Comparison of ENCODE assay signal across 1 cellular context in genomic region chr17:43020789-43021738, GRCh38.
A peak's percentile ranks its signal among the peaks of the same experiment; 100 is the strongest.
TF ChIP-seq lines count a peak whose summit lies in the region.

No MANE protein-coding gene starts in this region.

TF ChIP-seq in K562, 482 proteins besides CTCF, POLR2A, EP300 and RAD21 (continued from another document and continues in another):
- TF ChIP-seq ZBTB40 (IDR thresholded peaks at IDR 0.05) (peak; percentile 27; the same call in 1 of the 2 replicates), ZBTB40 (CRISPR knock-in tag; IDR thresholded peaks at IDR 0.05) (no peak), ZNF197 (CRISPR knock-in tag; IDR thresholded peaks at IDR 0.05; ENCODE audit: low read depth) (no peak), MXD1 (CRISPR knock-in tag; IDR thresholded peaks at IDR 0.05; ENCODE audit: borderline replicate concordance, poor library complexity, severe bottlenecking) (no peak), SIN3B (IDR thresholded peaks at IDR 0.05; ENCODE audit: low read depth) (no peak), SPI1 (IDR thresholded peaks at IDR 0.05; ENCODE audit: borderline replicate concordance, low read depth, low read length) (no peak), SETDB1 (IDR thresholded peaks at IDR 0.05; ENCODE audit: low read length) (no peak), ZNF444 (CRISPR knock-in tag; IDR thresholded peaks at IDR 0.05) (no peak), HDAC8 (tag; IDR thresholded peaks at IDR 0.05) (no peak), BRCA1 (IDR thresholded peaks at IDR 0.05) (no peak), BRCA1 (CRISPR knock-in tag; IDR thresholded peaks at IDR 0.05) (no peak), ZNF212 (CRISPR knock-in tag; IDR thresholded peaks at IDR 0.05) (no peak), DPF2 (IDR thresholded peaks at IDR 0.05) (peak; percentile 92), REST (CRISPR knock-in tag; IDR thresholded peaks at IDR 0.05; ENCODE audit: low read depth) (no peak), CSDE1 (IDR thresholded peaks at IDR 0.05) (no peak), MTA1 (IDR thresholded peaks at IDR 0.05; ENCODE audit: borderline replicate concordance) (peak; percentile 81), RFX5 (IDR thresholded peaks at IDR 0.05; ENCODE audit: low read depth, low read length) (no peak), NFATC3 (IDR thresholded peaks at IDR 0.05) (no peak), NRF1 (conservative IDR thresholded peaks at IDR 0.05 in 1 of 2, IDR thresholded peaks at IDR 0.05 in 1 of 2) (no peak), E2F3 (CRISPR knock-in tag; IDR thresholded peaks at IDR 0.05) (peak; percentile 58; the same call in 1 of the 2 replicates), NR2F6 (CRISPR knock-in tag; IDR thresholded peaks at IDR 0.05) (no peak), ZNF239 (CRISPR knock-in tag; IDR thresholded peaks at IDR 0.05) (no peak), RFX7 (CRISPR knock-in tag; IDR thresholded peaks at IDR 0.05) (no peak), RCOR1 (IDR thresholded peaks at IDR 0.05; ENCODE audit: borderline replicate concordance in 1 of 2, low read depth in 2 of 2, low read length in 2 of 2) (peak; percentile 69 to 98; a peak in 3 of 4 replicates), ZNF133 (CRISPR knock-in tag; IDR thresholded peaks at IDR 0.05) (no peak), HDAC3 (IDR thresholded peaks at IDR 0.05; ENCODE audit: borderline replicate concordance, partially characterized antibody) (peak; percentile 73), OTX1 (CRISPR knock-in tag; IDR thresholded peaks at IDR 0.05) (peak; percentile 47; the same call in 1 of the 2 replicates), JUN (IDR thresholded peaks at IDR 0.05; ENCODE audit: borderline replicate concordance, low read depth, low read length) (peak; percentile 94), JUN (CRISPR knock-in tag; IDR thresholded peaks at IDR 0.05; ENCODE audit: borderline replicate concordance) (no peak), JUND (IDR thresholded peaks at IDR 0.05; ENCODE audit: borderline replicate concordance, low read depth, low read length) (peak; percentile 97), JUND (tag; IDR thresholded peaks at IDR 0.05; ENCODE audit: borderline replicate concordance, low read depth, low read length) (peak; percentile 95; the same call in 2 of the 3 replicates)
- TF ChIP-seq, protein P1, sequence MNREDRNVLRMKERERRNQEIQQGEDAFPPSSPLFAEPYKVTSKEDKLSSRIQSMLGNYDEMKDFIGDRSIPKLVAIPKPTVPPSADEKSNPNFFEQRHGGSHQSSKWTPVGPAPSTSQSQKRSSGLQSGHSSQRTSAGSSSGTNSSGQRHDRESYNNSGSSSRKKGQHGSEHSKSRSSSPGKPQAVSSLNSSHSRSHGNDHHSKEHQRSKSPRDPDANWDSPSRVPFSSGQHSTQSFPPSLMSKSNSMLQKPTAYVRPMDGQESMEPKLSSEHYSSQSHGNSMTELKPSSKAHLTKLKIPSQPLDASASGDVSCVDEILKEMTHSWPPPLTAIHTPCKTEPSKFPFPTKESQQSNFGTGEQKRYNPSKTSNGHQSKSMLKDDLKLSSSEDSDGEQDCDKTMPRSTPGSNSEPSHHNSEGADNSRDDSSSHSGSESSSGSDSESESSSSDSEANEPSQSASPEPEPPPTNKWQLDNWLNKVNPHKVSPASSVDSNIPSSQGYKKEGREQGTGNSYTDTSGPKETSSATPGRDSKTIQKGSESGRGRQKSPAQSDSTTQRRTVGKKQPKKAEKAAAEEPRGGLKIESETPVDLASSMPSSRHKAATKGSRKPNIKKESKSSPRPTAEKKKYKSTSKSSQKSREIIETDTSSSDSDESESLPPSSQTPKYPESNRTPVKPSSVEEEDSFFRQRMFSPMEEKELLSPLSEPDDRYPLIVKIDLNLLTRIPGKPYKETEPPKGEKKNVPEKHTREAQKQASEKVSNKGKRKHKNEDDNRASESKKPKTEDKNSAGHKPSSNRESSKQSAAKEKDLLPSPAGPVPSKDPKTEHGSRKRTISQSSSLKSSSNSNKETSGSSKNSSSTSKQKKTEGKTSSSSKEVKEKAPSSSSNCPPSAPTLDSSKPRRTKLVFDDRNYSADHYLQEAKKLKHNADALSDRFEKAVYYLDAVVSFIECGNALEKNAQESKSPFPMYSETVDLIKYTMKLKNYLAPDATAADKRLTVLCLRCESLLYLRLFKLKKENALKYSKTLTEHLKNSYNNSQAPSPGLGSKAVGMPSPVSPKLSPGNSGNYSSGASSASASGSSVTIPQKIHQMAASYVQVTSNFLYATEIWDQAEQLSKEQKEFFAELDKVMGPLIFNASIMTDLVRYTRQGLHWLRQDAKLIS (CRISPR knock-in tag; IDR thresholded peaks at IDR 0.05), result peak; percentile 12; the same call in 1 of the 2 replicates
- TF ChIP-seq, protein P2, sequence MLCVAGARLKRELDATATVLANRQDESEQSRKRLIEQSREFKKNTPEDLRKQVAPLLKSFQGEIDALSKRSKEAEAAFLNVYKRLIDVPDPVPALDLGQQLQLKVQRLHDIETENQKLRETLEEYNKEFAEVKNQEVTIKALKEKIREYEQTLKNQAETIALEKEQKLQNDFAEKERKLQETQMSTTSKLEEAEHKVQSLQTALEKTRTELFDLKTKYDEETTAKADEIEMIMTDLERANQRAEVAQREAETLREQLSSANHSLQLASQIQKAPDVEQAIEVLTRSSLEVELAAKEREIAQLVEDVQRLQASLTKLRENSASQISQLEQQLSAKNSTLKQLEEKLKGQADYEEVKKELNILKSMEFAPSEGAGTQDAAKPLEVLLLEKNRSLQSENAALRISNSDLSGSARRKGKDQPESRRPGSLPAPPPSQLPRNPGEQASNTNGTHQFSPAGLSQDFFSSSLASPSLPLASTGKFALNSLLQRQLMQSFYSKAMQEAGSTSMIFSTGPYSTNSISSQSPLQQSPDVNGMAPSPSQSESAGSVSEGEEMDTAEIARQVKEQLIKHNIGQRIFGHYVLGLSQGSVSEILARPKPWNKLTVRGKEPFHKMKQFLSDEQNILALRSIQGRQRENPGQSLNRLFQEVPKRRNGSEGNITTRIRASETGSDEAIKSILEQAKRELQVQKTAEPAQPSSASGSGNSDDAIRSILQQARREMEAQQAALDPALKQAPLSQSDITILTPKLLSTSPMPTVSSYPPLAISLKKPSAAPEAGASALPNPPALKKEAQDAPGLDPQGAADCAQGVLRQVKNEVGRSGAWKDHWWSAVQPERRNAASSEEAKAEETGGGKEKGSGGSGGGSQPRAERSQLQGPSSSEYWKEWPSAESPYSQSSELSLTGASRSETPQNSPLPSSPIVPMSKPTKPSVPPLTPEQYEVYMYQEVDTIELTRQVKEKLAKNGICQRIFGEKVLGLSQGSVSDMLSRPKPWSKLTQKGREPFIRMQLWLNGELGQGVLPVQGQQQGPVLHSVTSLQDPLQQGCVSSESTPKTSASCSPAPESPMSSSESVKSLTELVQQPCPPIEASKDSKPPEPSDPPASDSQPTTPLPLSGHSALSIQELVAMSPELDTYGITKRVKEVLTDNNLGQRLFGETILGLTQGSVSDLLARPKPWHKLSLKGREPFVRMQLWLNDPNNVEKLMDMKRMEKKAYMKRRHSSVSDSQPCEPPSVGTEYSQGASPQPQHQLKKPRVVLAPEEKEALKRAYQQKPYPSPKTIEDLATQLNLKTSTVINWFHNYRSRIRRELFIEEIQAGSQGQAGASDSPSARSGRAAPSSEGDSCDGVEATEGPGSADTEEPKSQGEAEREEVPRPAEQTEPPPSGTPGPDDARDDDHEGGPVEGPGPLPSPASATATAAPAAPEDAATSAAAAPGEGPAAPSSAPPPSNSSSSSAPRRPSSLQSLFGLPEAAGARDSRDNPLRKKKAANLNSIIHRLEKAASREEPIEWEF (CRISPR knock-in tag; IDR thresholded peaks at IDR 0.05), result no peak
- TF ChIP-seq, protein P3, sequence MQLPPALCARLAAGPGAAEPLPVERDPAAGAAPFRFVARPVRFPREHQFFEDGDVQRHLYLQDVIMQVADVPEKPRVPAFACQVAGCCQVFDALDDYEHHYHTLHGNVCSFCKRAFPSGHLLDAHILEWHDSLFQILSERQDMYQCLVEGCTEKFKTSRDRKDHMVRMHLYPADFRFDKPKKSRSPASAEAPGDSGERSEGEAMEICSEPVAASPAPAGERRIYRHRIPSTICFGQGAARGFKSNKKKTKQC (CRISPR knock-in tag; IDR thresholded peaks at IDR 0.05), result no peak
- TF ChIP-seq, protein P4, sequence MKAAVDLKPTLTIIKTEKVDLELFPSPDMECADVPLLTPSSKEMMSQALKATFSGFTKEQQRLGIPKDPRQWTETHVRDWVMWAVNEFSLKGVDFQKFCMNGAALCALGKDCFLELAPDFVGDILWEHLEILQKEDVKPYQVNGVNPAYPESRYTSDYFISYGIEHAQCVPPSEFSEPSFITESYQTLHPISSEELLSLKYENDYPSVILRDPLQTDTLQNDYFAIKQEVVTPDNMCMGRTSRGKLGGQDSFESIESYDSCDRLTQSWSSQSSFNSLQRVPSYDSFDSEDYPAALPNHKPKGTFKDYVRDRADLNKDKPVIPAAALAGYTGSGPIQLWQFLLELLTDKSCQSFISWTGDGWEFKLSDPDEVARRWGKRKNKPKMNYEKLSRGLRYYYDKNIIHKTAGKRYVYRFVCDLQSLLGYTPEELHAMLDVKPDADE (conservative IDR thresholded peaks at IDR 0.05; ENCODE audit: control insufficient read depth, low read depth, low read length), result no peak
